ENCODE assay signal across 8 cellular contexts in genomic region chr3:158731938-158732855, GRCh38. TPM values are rescaled to one million over a fixed set of nuclear protein-coding genes. Genes with fewer than 3 reads are reported as not detected.
DNase-seq lines count a peak whose midpoint lies in the region; ATAC-seq, FAIRE-seq and TF ChIP-seq lines count a peak whose summit lies in the region.

Gene RARRES1, minus strand, starts transcription at chr3:158732457. Its CDS starts 42 bp downstream, at chr3:158732415.

- H3K9me3 ChIP-seq in CD8-positive, alpha-beta T cell (ENCODE audit: low read length) = no peaks in the 10 kb centered on the region
- peaks cover 4 to 5% of the 10 kb centered on the region in 2 experiments; a peak in 1 of 4 replicates for H3K9me3 ChIP-seq in H1 (ENCODE audit: insufficient read depth in 2 of 2, low read depth in 1 of 2, low read length in 1 of 2)

- FAIRE-seq in H1 (lab: Jason Lieb, UNC) (no peak), H54 (lab: Jason Lieb, UNC) (no peak)

- intact Hi-C loops in CD8-positive, alpha-beta T cell (cut with DNase I, micrococcal nuclease) = no loop called here

- no peak for TF ChIP-seq EP300 in H1 (IDR thresholded peaks at IDR 0.05; ENCODE audit: borderline replicate concordance in 1 of 2, low read depth in 2 of 2, low read length in 2 of 2)

- H4K20me1 ChIP-seq in H1 (replicated peaks in 1 of 2; ENCODE audit: control insufficient read depth in 1 of 2, insufficient read depth in 2 of 2, low read length in 2 of 2) = peaks cover 0 to 1% of the 10 kb centered on the region in 2 experiments

- peak within 1 kb of the TSS; percentile 74 to 86 for H3K4me2 ChIP-seq in H1 (ENCODE audit: insufficient read depth in 1 of 2, low read depth in 2 of 2, low read length in 2 of 2)

- H3K27ac ChIP-seq in CD8-positive, alpha-beta T cell (ENCODE audit: low read depth, low read length) = no peak within 1 kb of the TSS
- H3K27ac ChIP-seq in H1 (ENCODE audit: low read depth, low read length) = no peak within 1 kb of the TSS

- CTCF ChIA-PET in CD8-positive, alpha-beta T cell (lab: Charles Lee) = no interaction called here
- CTCF ChIA-PET in H1 (lab: Charles Lee; ENCODE audit: partially characterized antibody) = interaction anchor here (1.5 to 1.6 kb wide), 2 partner anchors 17 to 57 kb away, joined by 3 read pairs; no protein-coding TSS in a partner anchor

- H3K4me3 Mint-ChIP-seq in CD8-positive, alpha-beta T cell = peak within 1 kb of the TSS; percentile 72
- peak within 1 kb of the TSS; percentile 66 for H3K4me3 Mint-ChIP-seq in memory B cell
- peak within 1 kb of the TSS; percentile 46 for H3K4me3 Mint-ChIP-seq in stimulated activated effector memory CD8-positive, alpha-beta T cell treated with anti-CD3 and anti-CD28 coated beads, Interleukin-12 subunit alpha, Interleukin-12 subunit beta, amount 100 ng/mL, for 72 hours

- H3K36me3 Mint-ChIP-seq in CD8-positive, alpha-beta T cell = no peaks in the 10 kb centered on the region
- peaks cover 5% of the 10 kb centered on the region for H3K36me3 Mint-ChIP-seq in memory B cell
- H3K36me3 Mint-ChIP-seq in stimulated activated effector memory CD8-positive, alpha-beta T cell treated with anti-CD3 and anti-CD28 coated beads, Interleukin-12 subunit alpha, Interleukin-12 subunit beta, amount 100 ng/mL, for 72 hours = no peaks in the 10 kb centered on the region

- no peak within 1 kb of the TSS for H4K5ac ChIP-seq in H1 (ENCODE audit: insufficient read length, low read depth, low read length)

- H3K23ac ChIP-seq in H1 (ENCODE audit: insufficient read length) = no peak within 1 kb of the TSS

- peak in 5 of 7 experiments; percentile 7 to 54 (median 23) for DNase-seq in CD8-positive, alpha-beta T cell
- peak; percentile 43 for DNase-seq in activated CD4-positive, CD25-positive, alpha-beta regulatory T cell treated with anti-CD3 and anti-CD28 coated beads, Interleukin-2, amount 50 U/mL, for 72 hours
- DNase-seq in H1 (ENCODE audit: low read depth in 1 of 2, low spot score in 2 of 2) = peak in 1 of 2 experiments; percentile 76
- DNase-seq in memory B cell (ENCODE audit: low spot score in 2 of 2) = peak in 1 of 2 donors; percentile 18
- DNase-seq in stimulated activated effector memory CD8-positive, alpha-beta T cell treated with anti-CD3 and anti-CD28 coated beads, Interleukin-12 subunit alpha, Interleukin-12 subunit beta, amount 100 ng/mL, for 72 hours (ENCODE audit: low spot score in 2 of 2) = peak; percentile 25 to 64
- no peak for DNase-seq in H54 (ENCODE audit: insufficient read length, low spot score)

- peak within 1 kb of the TSS; percentile 57 for H4K8ac ChIP-seq in H1 (ENCODE audit: extremely low read depth, insufficient read depth, low read length)

- no peak within 1 kb of the TSS for H2BK120ac ChIP-seq in H1 (replicated peaks; ENCODE audit: low read depth, low read length)

- H3K27me3 ChIP-seq in CD8-positive, alpha-beta T cell (ENCODE audit: insufficient read depth, low read length) = peaks cover 4% of the 10 kb centered on the region
- peaks cover 0 to 18% (median 8%) of the 10 kb centered on the region in 4 experiments; a peak in 6 of 7 replicates for H3K27me3 ChIP-seq in H1 (replicated peaks in 1 of 4; ENCODE audit: control insufficient read depth in 3 of 4, extremely low read depth in 1 of 4, insufficient read depth in 3 of 4, low read length in 3 of 4)

- H3K79me1 ChIP-seq in H1 (ENCODE audit: low read depth, low read length) = no peaks in the 10 kb centered on the region

- H3K9me3 Mint-ChIP-seq in CD8-positive, alpha-beta T cell = peaks cover 6% of the 10 kb centered on the region
- H3K9me3 Mint-ChIP-seq in memory B cell = peaks cover 2% of the 10 kb centered on the region
- H3K9me3 Mint-ChIP-seq in stimulated activated effector memory CD8-positive, alpha-beta T cell treated with anti-CD3 and anti-CD28 coated beads, Interleukin-12 subunit alpha, Interleukin-12 subunit beta, amount 100 ng/mL, for 72 hours = no peaks in the 10 kb centered on the region

- no peak within 1 kb of the TSS for H3K27ac Mint-ChIP-seq in CD8-positive, alpha-beta T cell
- no peak within 1 kb of the TSS for H3K27ac Mint-ChIP-seq in memory B cell
- H3K27ac Mint-ChIP-seq in stimulated activated effector memory CD8-positive, alpha-beta T cell treated with anti-CD3 and anti-CD28 coated beads, Interleukin-12 subunit alpha, Interleukin-12 subunit beta, amount 100 ng/mL, for 72 hours = no peak within 1 kb of the TSS

- H3K18ac ChIP-seq in H1 (ENCODE audit: extremely low read depth, low read length) = peak within 1 kb of the TSS; percentile 19; the same call in 1 of the 2 replicates

- H3K9ac ChIP-seq in H1 (replicated peaks in 1 of 4; ENCODE audit: extremely low read depth in 1 of 4, low read depth in 3 of 4, low read length in 3 of 4) = peak within 1 kb of the TSS; percentile 29 to 77 (median 48)

- TF ChIP-seq CTCF in CD8-positive, alpha-beta T cell (IDR thresholded peaks at IDR 0.05) = no peak
- peak in 1 of 3 experiments; percentile 3; a peak in 1 of 4 replicates for TF ChIP-seq CTCF in H1 (IDR thresholded peaks at IDR 0.05; ENCODE audit: control extremely low read depth in 1 of 3, insufficient read depth in 1 of 3, low read depth in 1 of 3, low read length in 3 of 3)

- peak; percentile 21 for ATAC-seq in CD8-positive, alpha-beta T cell
- peak; percentile 83 for ATAC-seq in GM19438 (IDR thresholded peaks at IDR 0.05; ENCODE audit: low read depth, unreplicated experiment)
- peak; percentile 77 for ATAC-seq in HG03457 (IDR thresholded peaks at IDR 0.05; ENCODE audit: unreplicated experiment)
- ATAC-seq in memory B cell (ENCODE audit: low read depth) = peak; percentile 32
- peak; percentile 82 for ATAC-seq in stimulated activated effector memory CD8-positive, alpha-beta T cell treated with anti-CD3 and anti-CD28 coated beads, Interleukin-12 subunit alpha, Interleukin-12 subunit beta, amount 100 ng/mL, for 72 hours

- peaks cover 7% of the 10 kb centered on the region for H3K27me3 Mint-ChIP-seq in CD8-positive, alpha-beta T cell (ENCODE audit: low read depth)
- H3K27me3 Mint-ChIP-seq in memory B cell = peaks cover 2% of the 10 kb centered on the region

- TF ChIP-seq RAD21 in H1 (IDR thresholded peaks at IDR 0.05 in 1 of 2, conservative IDR thresholded peaks at IDR 0.05 in 1 of 2; ENCODE audit: low read depth in 2 of 2, low read length in 2 of 2) = no peak

- H3K14ac ChIP-seq in H1 (ENCODE audit: insufficient read length) = no peak within 1 kb of the TSS

- no peak for TF ChIP-seq POLR2A in H1 (IDR thresholded peaks at IDR 0.05; ENCODE audit: control extremely low read depth in 1 of 2, low read depth in 2 of 2, low read length in 2 of 2)
- no peak for TF ChIP-seq POLR2A in H54 (IDR thresholded peaks at IDR 0.05; ENCODE audit: low read depth, low read length)

- H4K91ac ChIP-seq in H1 (replicated peaks; ENCODE audit: insufficient read length, low read length) = no peak within 1 kb of the TSS

- H2AK5ac ChIP-seq in H1 (ENCODE audit: low read depth, low read length) = no peak within 1 kb of the TSS

- no peak within 1 kb of the TSS for H3K4ac ChIP-seq in H1 (replicated peaks; ENCODE audit: insufficient read length, low read depth, low read length)

- no peak within 1 kb of the TSS for H2BK15ac ChIP-seq in H1 (ENCODE audit: low read length)

- H3K56ac ChIP-seq in H1 (replicated peaks; ENCODE audit: insufficient read length, low read depth, low read length) = no peak within 1 kb of the TSS

- H3K4me1 ChIP-seq in CD8-positive, alpha-beta T cell (ENCODE audit: insufficient read depth, low read length) = peaks cover 14% of the 10 kb centered on the region
- H3K4me1 ChIP-seq in H1 (replicated peaks in 1 of 4; ENCODE audit: control insufficient read depth in 3 of 4, insufficient read depth in 4 of 4, low read length in 3 of 4) = peaks cover 0 to 9% (median 6%) of the 10 kb centered on the region in 4 experiments; a peak in 5 of 7 replicates

- WGBS in H1 (ENCODE audit: extremely low coverage in 1 of 2, insufficient coverage in 1 of 2, insufficient read length in 1 of 2, insufficient replicate concordance in 2 of 2, low coverage in 1 of 2, low lambda C conversion rate in 2 of 2, missing lambda C conversion rate in 1 of 2), 2 experiments = 4% methylated on average over 26 of the region's 101 CpGs; no CpG with 5 or more reads in 1 of the 2 experiments

- H3K36me3 ChIP-seq in CD8-positive, alpha-beta T cell (ENCODE audit: insufficient read depth, low read length) = no peaks in the 10 kb centered on the region
- no peaks in the 10 kb centered on the region for H3K36me3 ChIP-seq in H1 (ENCODE audit: control insufficient read depth in 2 of 4, insufficient read depth in 4 of 4, low read length in 3 of 4)

- no peak within 1 kb of the TSS for H2BK20ac ChIP-seq in H1 (ENCODE audit: low read length)

- peak within 1 kb of the TSS; percentile 57 for H2AFZ ChIP-seq in H1 (ENCODE audit: low read length)

- no peak within 1 kb of the TSS for H2BK12ac ChIP-seq in H1 (ENCODE audit: low read depth, low read length)

- peaks cover 19% of the 10 kb centered on the region for H3K4me1 Mint-ChIP-seq in CD8-positive, alpha-beta T cell (ENCODE audit: low read depth)
- H3K4me1 Mint-ChIP-seq in memory B cell = peaks cover 9% of the 10 kb centered on the region
- peaks cover 10% of the 10 kb centered on the region for H3K4me1 Mint-ChIP-seq in stimulated activated effector memory CD8-positive, alpha-beta T cell treated with anti-CD3 and anti-CD28 coated beads, Interleukin-12 subunit alpha, Interleukin-12 subunit beta, amount 100 ng/mL, for 72 hours

- H3K23me2 ChIP-seq in H1 (ENCODE audit: low read depth, low read length) = peaks cover 13% of the 10 kb centered on the region; the same call in 1 of the 2 replicates

- POLR2A ChIA-PET in CD8-positive, alpha-beta T cell (lab: Charles Lee) = no interaction called here
- POLR2A ChIA-PET in H1 (lab: Charles Lee; ENCODE audit: partially characterized antibody) = interaction anchor here (1.4 kb wide), 2 partner anchors 9 to 10 kb away, joined by 3 to 4 read pairs; no protein-coding TSS in a partner anchor

- H3K79me2 ChIP-seq in H1 (ENCODE audit: control insufficient read depth in 1 of 2, insufficient read depth in 2 of 2, low read length in 2 of 2) = no peaks in the 10 kb centered on the region

- H2BK5ac ChIP-seq in H1 (ENCODE audit: low read depth, low read length) = no peak within 1 kb of the TSS

- H3K4me3 ChIP-seq in CD8-positive, alpha-beta T cell (ENCODE audit: low read depth, low read length) = peak within 1 kb of the TSS; percentile 48
- H3K4me3 ChIP-seq in H1 (ENCODE audit: extremely low read depth in 1 of 4, insufficient read depth in 2 of 4, low read depth in 3 of 4, low read length in 4 of 4) = peak within 1 kb of the TSS; percentile 54 to 84 (median 60)

RNA-seq across cellular contexts. Expression of gene RARRES1, which starts in this region (rescaled TPM):
- total RNA-seq in CD8-positive, alpha-beta T cell = not detected
- total RNA-seq in H1 (2021; fragmentation: NEBNext Ultra II Directional; extraction: Animal tissue kit (Norgen Biotek cat#: 25700)) = 0.71 TPM in 1 of 2 replicates, not detected in the other
- polyA plus RNA-seq in H1 (2011; rRNA removed) = 0.09 and 0.26 TPM in 2 replicates
- 0.10 TPM for polyA plus RNA-seq in H1 (2011; cell fraction: cytosol; rRNA removed)
- polyA plus RNA-seq in H1 (2011; cell fraction: nucleus; rRNA removed) = 0.20 TPM
- polyA plus RNA-seq in H1 (2012, experiment 1 of 2) = 0.20 to 1.3 TPM (median 0.48 TPM) in 3 of 4 replicates, not detected in the other
- polyA plus RNA-seq in H1 (2012, experiment 2 of 2) = not detected
- 0.26 TPM for polyA plus RNA-seq in H1 (2013, experiment 1 of 2)
- 0.15 TPM for polyA plus RNA-seq in H1 (2013, experiment 2 of 2)
- polyA minus RNA-seq in H1 (2011; rRNA and poly(A)+ RNA removed) = not detected in 2 replicates
- not detected for polyA minus RNA-seq in H1 (2011; cell fraction: cytosol; rRNA and poly(A)+ RNA removed)
- not detected for polyA minus RNA-seq in H1 (2011; cell fraction: nucleus; rRNA and poly(A)+ RNA removed)

Comparison
In these comparisons a context has a peak if more than half of its experiments do, and no peak if none do; other contexts are left out.
1. Peak in DNase-seq, ATAC-seq and H3K4me3 ChIP-seq in CD8-positive, alpha-beta T cell; RNA of the gene not detected or under 1 TPM.
2. ATAC-seq: peak in every context shown above with its lines; median percentile 83 in GM19438; 82 in stimulated activated effector memory CD8-positive, alpha-beta T cell treated with anti-CD3 and anti-CD28 coated beads, Interleukin-12 subunit alpha, Interleukin-12 subunit beta, amount 100 ng/mL, for 72 hours; 77 in HG03457; 32 in memory B cell; 21 in CD8-positive, alpha-beta T cell.